Comparison of ENCODE assay signal across 12 cellular contexts in genomic region chr7:106915873-106916272, GRCh38. TPM values are rescaled to one million over a fixed set of nuclear protein-coding genes. Genes with fewer than 3 reads are reported as not detected.
A peak's percentile ranks its signal among the peaks of the same experiment; 100 is the strongest.
DNase-seq lines count a peak whose midpoint lies in the region; ATAC-seq, FAIRE-seq and TF ChIP-seq lines count a peak whose summit lies in the region.
"Had no signal": no experiment of that assay in that cellular context is flagged by ENCODE, and none has a peak within 500 bp of the region (broad histone marks: within the 10 kb centered on the region; RNA-seq: fewer than 3 reads in every experiment).

No MANE protein-coding gene starts in this region.

- H3K4me3 ChIP-seq in GM12878 (no peak overlapping the region), H7 (ENCODE audit: insufficient read depth, low read depth, low read length) (no peak overlapping the region)
- H3K4me3 ChIP-seq: right atrium auricular region had no signal

- TF ChIP-seq RAD21 in GM12878 (IDR thresholded peaks at IDR 0.05; ENCODE audit: insufficient read depth, low read depth, low read length), result no peak

- H3K4me2 ChIP-seq in GM12878 (ENCODE audit: control insufficient read depth, insufficient read depth), result peak overlapping the region; percentile 20; the same call in 1 of the 2 replicates

- H3K36me3 ChIP-seq in GM12878 (ENCODE audit: control insufficient read depth in 2 of 2, insufficient read depth in 2 of 2, low read length in 1 of 2), result no peaks in the 10 kb centered on the region
- H3K36me3 ChIP-seq in H7 (replicated peaks; ENCODE audit: control insufficient read depth, insufficient read depth, low read length), result no peaks in the 10 kb centered on the region
- H3K36me3 ChIP-seq: right atrium auricular region, WERI-Rb-1 had no signal

- SMC1A ChIA-PET in GM12878 (lab: Charles Lee; ENCODE audit: uncharacterized antibody, unreplicated experiment), result interaction anchor here (1.3 to 2.3 kb wide), 3 partner anchors 22 to 112 kb away, joined by 4 to 8 read pairs (median 6); no protein-coding TSS in a partner anchor

- peaks cover 2% of the 10 kb centered on the region; the same call in 1 of the 2 replicates for H3K4me1 ChIP-seq in GM12878 (ENCODE audit: control insufficient read depth, insufficient read depth, low read length)
- H3K4me1 ChIP-seq: right atrium auricular region had no signal

- in situ Hi-C loops in GM12878 (cut with MboI), result no loop called here

- TF ChIP-seq CTCF in GM12878 (IDR thresholded peaks at IDR 0.05 in 2 of 3, conservative IDR thresholded peaks at IDR 0.05 in 1 of 3; ENCODE audit: control insufficient read depth in 2 of 3, extremely low read depth in 1 of 3, insufficient read depth in 1 of 3, low read depth in 3 of 3, low read length in 3 of 3), result no peak
- TF ChIP-seq CTCF in mesothelial cell of epicardium (IDR thresholded peaks at IDR 0.05; ENCODE audit: unreplicated experiment), result no peak

- DNase-seq in activated CD4-positive, alpha-beta memory T cell treated with anti-CD3 and anti-CD28 coated beads for 36 hours, result peak; percentile 44
- no peak for DNase-seq in activated CD4-positive, alpha-beta memory T cell treated with anti-CD3 and anti-CD28 coated beads, Interleukin-2, amount 10 ng/mL, durations not matched to agents 7 days and 5 days
- DNase-seq in GM12878 (ENCODE audit: low read depth, low spot score) (peak; percentile 51), mesothelial cell of epicardium (ENCODE audit: low spot score in 2 of 2, unreplicated experiment in 2 of 2) (no peak), retina (no peak), H7 (no peak)
- DNase-seq: EL, hippocampal formation, WERI-Rb-1 had no signal

- peaks cover 9% of the 10 kb centered on the region for H3K4me1 Mint-ChIP-seq in activated CD4-positive, alpha-beta memory T cell treated with anti-CD3 and anti-CD28 coated beads for 36 hours (ENCODE audit: low read depth)
- peaks cover 6% of the 10 kb centered on the region for H3K4me1 Mint-ChIP-seq in activated CD4-positive, alpha-beta memory T cell treated with anti-CD3 and anti-CD28 coated beads, Interleukin-2, amount 10 ng/mL, durations not matched to agents 7 days and 5 days
- no peaks in the 10 kb centered on the region for H3K4me1 Mint-ChIP-seq in mesothelial cell of epicardium

- RAD21 ChIA-PET in GM12878 (lab: Charles Lee; ENCODE audit: unreplicated experiment), result no interaction called here

- H4K20me1 ChIP-seq in GM12878 (ENCODE audit: control insufficient read depth, insufficient read depth), result no peaks in the 10 kb centered on the region

- no peaks in the 10 kb centered on the region for H3K79me2 ChIP-seq in GM12878 (ENCODE audit: control insufficient read depth, insufficient read depth, low read length)

- peaks cover 0 to 9% of the 10 kb centered on the region in 2 experiments; a peak in 3 of 4 replicates for H3K27me3 ChIP-seq in GM12878 (replicated peaks in 1 of 2; ENCODE audit: control insufficient read depth in 2 of 2, insufficient read depth in 2 of 2, low read length in 1 of 2)
- H3K27me3 ChIP-seq in H7 (ENCODE audit: control insufficient read depth, insufficient read depth, low read length), result no peaks in the 10 kb centered on the region
- H3K27me3 ChIP-seq: right atrium auricular region had no signal

- peaks cover 1% of the 10 kb centered on the region for H3K27me3 Mint-ChIP-seq in activated CD4-positive, alpha-beta memory T cell treated with anti-CD3 and anti-CD28 coated beads for 36 hours
- peaks cover 26% of the 10 kb centered on the region for H3K27me3 Mint-ChIP-seq in activated CD4-positive, alpha-beta memory T cell treated with anti-CD3 and anti-CD28 coated beads, Interleukin-2, amount 10 ng/mL, durations not matched to agents 7 days and 5 days
- peaks cover 12% of the 10 kb centered on the region for H3K27me3 Mint-ChIP-seq in mesothelial cell of epicardium (ENCODE audit: low read depth)

- peak; percentile 98 for ATAC-seq in GM21423 (IDR thresholded peaks at IDR 0.05; ENCODE audit: unreplicated experiment)
- peak; percentile 89 for ATAC-seq in HG03060 (IDR thresholded peaks at IDR 0.05; ENCODE audit: low read depth, unreplicated experiment)
- peak; percentile 99 for ATAC-seq in GM12878

- H3K9ac ChIP-seq in GM12878 (ENCODE audit: control insufficient read depth, insufficient read depth, low read length), result no peak overlapping the region

- H2AFZ ChIP-seq in GM12878 (ENCODE audit: control insufficient read depth, low read depth, low read length), result no peak overlapping the region

- H3K4me3 Mint-ChIP-seq in activated CD4-positive, alpha-beta memory T cell treated with anti-CD3 and anti-CD28 coated beads for 36 hours, result no peak overlapping the region
- H3K4me3 Mint-ChIP-seq in activated CD4-positive, alpha-beta memory T cell treated with anti-CD3 and anti-CD28 coated beads, Interleukin-2, amount 10 ng/mL, durations not matched to agents 7 days and 5 days, result no peak overlapping the region
- no peak overlapping the region for H3K4me3 Mint-ChIP-seq in mesothelial cell of epicardium

- no peaks in the 10 kb centered on the region; the same call in 1 of the 3 replicates for H3K9me3 ChIP-seq in GM12878 (replicated peaks; ENCODE audit: control insufficient read depth, insufficient read depth, low read length)
- H3K9me3 ChIP-seq: right atrium auricular region had no signal

- no peak overlapping the region for H3K27ac ChIP-seq in GM12878 (ENCODE audit: control insufficient read depth, insufficient read depth)
- H3K27ac ChIP-seq: right atrium auricular region, WERI-Rb-1 had no signal

- intact Hi-C loops in activated CD4-positive, alpha-beta memory T cell treated with anti-CD3 and anti-CD28 coated beads for 36 hours (cut with micrococcal nuclease), result loop anchor here (2.0 kb wide), 1 partner anchor 45 kb away; no protein-coding TSS in a partner anchor
- intact Hi-C loops in GM12878 (cut with micrococcal nuclease; ENCODE audit: unreplicated experiment), result loop anchor here (1.0 kb wide), 1 partner anchor 45 kb away; no protein-coding TSS in a partner anchor

- POLR2A ChIA-PET in activated CD4-positive, alpha-beta memory T cell treated with anti-CD3 and anti-CD28 coated beads for 36 hours (lab: Charles Lee), result interaction anchor here (1.0 to 1.4 kb wide), 4 partner anchors 9 to 210 kb away, joined by 3 to 6 read pairs (median 4); no protein-coding TSS in a partner anchor
- POLR2A ChIA-PET in activated CD4-positive, alpha-beta memory T cell treated with anti-CD3 and anti-CD28 coated beads, Interleukin-2, amount 10 ng/mL, durations not matched to agents 7 days and 5 days (lab: Charles Lee), result no interaction called here
- POLR2A ChIA-PET in GM12878 (lab: Charles Lee), result no interaction called here

- 0% methylated on average over 4 of the region's 4 CpGs for WGBS in GM12878 (ENCODE audit: insufficient coverage, insufficient replicate concordance, low lambda C conversion rate, missing lambda C conversion rate)

- CTCF ChIA-PET in activated CD4-positive, alpha-beta memory T cell treated with anti-CD3 and anti-CD28 coated beads for 36 hours (lab: Charles Lee), result interaction anchor here (0.9 to 1.8 kb wide), 5 partner anchors 47 to 235 kb away, joined by 3 to 6 read pairs (median 3); no protein-coding TSS in a partner anchor
- CTCF ChIA-PET in activated CD4-positive, alpha-beta memory T cell treated with anti-CD3 and anti-CD28 coated beads, Interleukin-2, amount 10 ng/mL, durations not matched to agents 7 days and 5 days (lab: Charles Lee), result interaction anchor here (0.5 kb wide), 1 partner anchor 235 kb away, joined by 3 read pairs; no protein-coding TSS in a partner anchor
- CTCF ChIA-PET in GM12878 (lab: Yijun Ruan, JAX), result interaction anchor here (1.2 kb wide), 1 partner anchor 211 kb away, joined by 4 read pairs; no protein-coding TSS in a partner anchor

- H3K36me3 Mint-ChIP-seq in activated CD4-positive, alpha-beta memory T cell treated with anti-CD3 and anti-CD28 coated beads for 36 hours, result peaks cover 11% of the 10 kb centered on the region
- no peaks in the 10 kb centered on the region for H3K36me3 Mint-ChIP-seq in activated CD4-positive, alpha-beta memory T cell treated with anti-CD3 and anti-CD28 coated beads, Interleukin-2, amount 10 ng/mL, durations not matched to agents 7 days and 5 days (ENCODE audit: low read depth)
- H3K36me3 Mint-ChIP-seq in mesothelial cell of epicardium, result no peaks in the 10 kb centered on the region

- no peak for TF ChIP-seq POLR2A in GM12878 (IDR thresholded peaks at IDR 0.05; ENCODE audit: low read depth, low read length)

- peak overlapping the region; percentile 50 for H3K27ac Mint-ChIP-seq in activated CD4-positive, alpha-beta memory T cell treated with anti-CD3 and anti-CD28 coated beads for 36 hours
- no peak overlapping the region for H3K27ac Mint-ChIP-seq in activated CD4-positive, alpha-beta memory T cell treated with anti-CD3 and anti-CD28 coated beads, Interleukin-2, amount 10 ng/mL, durations not matched to agents 7 days and 5 days
- no peak overlapping the region for H3K27ac Mint-ChIP-seq in mesothelial cell of epicardium

- no TSS peak for BruUV-seq in GM12878 (replicated peaks; lab: Mats Ljungman, UMichigan)

- peak; percentile 77 for FAIRE-seq in GM12878 (lab: Jason Lieb, UNC)

- peak in 1 of 2 experiments; percentile 23; a peak in 1 of 4 replicates for TF ChIP-seq EP300 in GM12878 (IDR thresholded peaks at IDR 0.05; ENCODE audit: borderline replicate concordance in 1 of 2, control insufficient read depth in 1 of 2, low read depth in 2 of 2, low read length in 2 of 2)

- peaks cover 13% of the 10 kb centered on the region for H3K9me3 Mint-ChIP-seq in activated CD4-positive, alpha-beta memory T cell treated with anti-CD3 and anti-CD28 coated beads for 36 hours
- H3K9me3 Mint-ChIP-seq in activated CD4-positive, alpha-beta memory T cell treated with anti-CD3 and anti-CD28 coated beads, Interleukin-2, amount 10 ng/mL, durations not matched to agents 7 days and 5 days, result no peaks in the 10 kb centered on the region
- H3K9me3 Mint-ChIP-seq in mesothelial cell of epicardium, result peaks cover 9% of the 10 kb centered on the region

RNA-seq across cellular contexts. Expression of gene PIK3CG, which starts 50.8 kb away (rescaled TPM):
- 10 to 100 TPM; 10.9 to 11.3 TPM for total RNA-seq in activated CD4-positive, alpha-beta memory T cell treated with anti-CD3 and anti-CD28 coated beads for 36 hours
- 10 to 100 TPM; 47.3 to 49.6 TPM for total RNA-seq in activated CD4-positive, alpha-beta memory T cell treated with anti-CD3 and anti-CD28 coated beads, Interleukin-2, amount 10 ng/mL, durations not matched to agents 7 days and 5 days
- total RNA-seq in GM12878 (2013; cell fraction: nucleolus; rRNA removed), result 32.6 and 35.9 TPM in 2 replicates
- 7.6 and 7.8 TPM in 2 replicates for total RNA-seq in GM12878 (2014; rRNA removed)
- 7.1 TPM in 2 replicates for total RNA-seq in GM12878 (2014; rRNA removed; fragmentation: Illumina TruSeq; extraction: Trizol)
- 7.1 and 8.0 TPM in 2 replicates for total RNA-seq in GM12878 (2021)
- 1.8 TPM for polyA plus RNA-seq in GM12878 (2011; ENCODE audit: low read depth)
- polyA plus RNA-seq in GM12878 (2011; rRNA removed), result 7.1 and 7.3 TPM in 2 replicates
- polyA plus RNA-seq in GM12878 (2011; cell fraction: cytosol; rRNA removed), result 5.3 and 6.5 TPM in 2 replicates
- 5.3 and 6.9 TPM in 2 replicates for polyA plus RNA-seq in GM12878 (2011; cell fraction: nucleus; rRNA removed)
- 2.1 and 2.5 TPM in 2 replicates for polyA plus RNA-seq in GM12878 (2012)
- polyA plus RNA-seq in GM12878 (2014; fragmentation: Illumina TruSeq; extraction: Trizol), result 6.9 and 10.0 TPM in 2 replicates
- 1 to 10 TPM in 1 of 2 experiments, under 1 TPM in 1; 0.79 to 1.3 TPM for polyA plus RNA-seq in GM12878 (2014; fragmentation: Nextera tagmentation; extraction: Ambion mirVana)
- 3.0 and 3.5 TPM in 2 replicates for polyA plus RNA-seq in GM12878 (2014; rRNA removed)
- polyA plus RNA-seq in GM12878 (2016; fragmentation: Nextera tagmentation; extraction: Ambion mirVana), result 1 to 10 TPM; 2.5 to 3.3 TPM
- polyA minus RNA-seq in GM12878 (2011; rRNA and poly(A)+ RNA removed), result 25.1 and 28.2 TPM in 2 replicates
- 9.0 and 9.8 TPM in 2 replicates for polyA minus RNA-seq in GM12878 (2011; cell fraction: cytosol; rRNA and poly(A)+ RNA removed)
- polyA minus RNA-seq in GM12878 (2011; cell fraction: nucleus; rRNA and poly(A)+ RNA removed), result 23.5 and 33.1 TPM in 2 replicates
- total RNA-seq in mesothelial cell of epicardium, result 0.07 to 0.11 TPM (median 0.09 TPM) in 3 replicates
- 0.03 TPM in 1 of 2 replicates, not detected in the other for total RNA-seq in H7 (2014; rRNA removed; shearing (Covaris generic))

Comparison
In these comparisons a context has a peak if more than half of its experiments do, and no peak if none do; other contexts are left out.
1. DNase-seq: peak in activated CD4-positive, alpha-beta memory T cell treated with anti-CD3 and anti-CD28 coated beads for 36 hours (single experiment) and GM12878 (single experiment); none in activated CD4-positive, alpha-beta memory T cell treated with anti-CD3 and anti-CD28 coated beads, Interleukin-2, amount 10 ng/mL, durations not matched to agents 7 days and 5 days (single experiment), mesothelial cell of epicardium (0 of 2), retina (single experiment) and H7 (single experiment).
2. Peak in every context shown above with its lines, with median percentiles within 50 percentile points of each other: ATAC-seq.